ENCODE assay signal across 8 cellular contexts in genomic region chr16:67968440-67969285, GRCh38. TPM values are rescaled to one million over a fixed set of nuclear protein-coding genes. Genes with fewer than 3 reads are reported as not detected.
DNase-seq lines count a peak whose midpoint lies in the region; ATAC-seq and TF ChIP-seq lines count a peak whose summit lies in the region.

SLC12A4 (minus strand) TSS chr16:67968637; CDS start chr16:67968553, 84 bp downstream.

- peaks cover 4% of the 10 kb centered on the region for H3K9me3 ChIP-seq in SJSA1 (replicated peaks)
- H3K9me3 ChIP-seq in neutrophil: no peaks in the 10 kb centered on the region

- DNase-seq in CD14-positive monocyte (ENCODE audit: low spot score): no peak
- DNase-seq in SJSA1 (ENCODE audit: low read depth in 1 of 2, low spot score in 2 of 2): peak; percentile 80 to 92
- DNase-seq in activated naive CD4-positive, alpha-beta T cell (lab: John Stamatoyannopoulos, UW): peak; percentile 53 to 84 (median 64)
- peak; percentile 77 for DNase-seq in foreskin melanocyte

- TF ChIP-seq CTCF in CD14-positive monocyte (IDR thresholded peaks at IDR 0.05) (no peak), neutrophil (IDR thresholded peaks at IDR 0.05) (no peak), subcutaneous adipose tissue (IDR thresholded peaks at IDR 0.05; ENCODE audit: low read depth) (no peak)

- H3K27ac ChIP-seq in SJSA1: peak within 1 kb of the TSS; percentile 97
- H3K27ac ChIP-seq in neutrophil: peak within 1 kb of the TSS; percentile 60

- no peaks in the 10 kb centered on the region for H3K9me3 Mint-ChIP-seq in CD14-positive monocyte

- H3K27ac Mint-ChIP-seq in CD14-positive monocyte: peak within 1 kb of the TSS; percentile 61 to 89 (median 78)

- intact Hi-C loops in CD14-positive monocyte (cut with micrococcal nuclease): no loop called here

- H3K27me3 ChIP-seq in SJSA1 (replicated peaks): no peaks in the 10 kb centered on the region
- H3K27me3 ChIP-seq in neutrophil: peaks cover 37% of the 10 kb centered on the region

- H3K4me1 Mint-ChIP-seq in CD14-positive monocyte: peaks cover 26% of the 10 kb centered on the region

- H3K36me3 Mint-ChIP-seq in CD14-positive monocyte: peaks cover 0 to 11% of the 10 kb centered on the region in 2 donors

- H3K4me1 ChIP-seq in SJSA1 (replicated peaks) (peaks cover 26% of the 10 kb centered on the region), neutrophil (ENCODE audit: control insufficient read depth in 1 of 2, insufficient read depth in 1 of 2, low read depth in 1 of 2, low read length in 1 of 2) (peaks cover 20% of the 10 kb centered on the region in 2 experiments)

- H3K36me3 ChIP-seq in SJSA1: peaks cover 48% of the 10 kb centered on the region
- no peaks in the 10 kb centered on the region for H3K36me3 ChIP-seq in neutrophil

- peaks cover 5 to 6% (median 6%) of the 10 kb centered on the region in 3 donors for H3K27me3 Mint-ChIP-seq in CD14-positive monocyte (ENCODE audit: low read depth in 3 of 3)

- H3K4me3 ChIP-seq in SJSA1: peak within 1 kb of the TSS; percentile 98
- peak within 1 kb of the TSS; percentile 74 to 92 for H3K4me3 ChIP-seq in neutrophil (ENCODE audit: low read depth in 1 of 2, low read length in 1 of 2)

- peak within 1 kb of the TSS; percentile 98 to 99 for H3K4me3 Mint-ChIP-seq in CD14-positive monocyte

- ATAC-seq in GM19438 (IDR thresholded peaks at IDR 0.05; ENCODE audit: low read depth, unreplicated experiment): peak; percentile 75
- ATAC-seq in HG03571 (IDR thresholded peaks at IDR 0.05; ENCODE audit: unreplicated experiment): peak; percentile 80

RNA-seq across cellular contexts. Expression of gene SLC12A4, which starts in this region (rescaled TPM):
- 1 to 10 TPM; 7.3 to 7.7 TPM for polyA plus RNA-seq in CD14-positive monocyte
- total RNA-seq in SJSA1 (2014; rRNA removed; shearing (Covaris generic)): 62.9 and 87.8 TPM in 2 replicates
- 10 to 100 TPM; 36.2 to 77.2 (median 36.9) TPM for total RNA-seq in subcutaneous adipose tissue
